1 cellular context compared by ENCODE assay signal in genomic region chr17:50152736-50153135, GRCh38.
TF ChIP-seq lines count a peak whose summit lies in the region.

No MANE protein-coding gene starts in this region.

TF ChIP-seq in IMR-90, 13 proteins besides CTCF, POLR2A, EP300 and RAD21:
- no peak for TF ChIP-seq RCOR1 (IDR thresholded peaks at IDR 0.05; ENCODE audit: insufficient replicate concordance, low read length)
- no peak for TF ChIP-seq USF2 (IDR thresholded peaks at IDR 0.05; ENCODE audit: low read depth, low read length)
- no peak for TF ChIP-seq SMC3 (IDR thresholded peaks at IDR 0.05; ENCODE audit: low read depth, low read length)
